ENCODE assay signal across 8 cellular contexts in the genomic region with DNA sequence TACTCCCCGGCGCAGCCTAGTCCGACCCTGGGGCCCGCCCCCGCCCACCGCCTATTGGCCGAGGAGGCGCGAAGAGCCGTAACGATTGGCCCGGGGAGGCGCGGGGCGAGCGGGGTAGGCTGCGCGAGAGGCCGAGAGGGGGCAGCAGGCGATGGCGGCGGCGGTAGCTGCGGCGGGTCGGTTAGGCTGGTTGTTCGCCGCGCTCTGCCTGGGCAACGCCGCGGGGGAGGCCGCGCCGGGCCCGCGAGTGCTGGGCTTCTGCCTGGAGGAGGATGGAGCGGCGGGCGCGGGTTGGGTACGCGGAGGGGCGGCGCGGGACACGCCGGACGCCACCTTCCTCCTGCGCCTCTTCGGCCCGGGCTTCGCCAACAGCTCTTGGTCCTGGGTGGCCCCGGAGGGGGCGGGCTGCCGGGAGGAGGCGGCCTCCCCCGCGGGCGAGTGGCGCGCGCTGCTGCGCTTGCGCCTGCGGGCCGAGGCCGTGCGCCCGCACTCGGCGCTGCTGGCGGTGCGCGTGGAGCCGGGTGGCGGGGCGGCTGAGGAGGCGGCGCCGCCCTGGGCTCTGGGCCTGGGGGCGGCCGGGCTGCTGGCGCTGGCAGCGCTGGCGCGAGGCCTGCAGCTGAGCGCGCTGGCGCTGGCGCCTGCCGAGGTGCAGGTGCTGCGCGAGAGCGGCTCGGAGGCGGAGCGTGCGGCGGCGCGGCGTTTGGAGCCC. TPM values are rescaled to one million over a fixed set of nuclear protein-coding genes. Genes with fewer than 3 reads are reported as not detected.
DNase-seq lines count a peak whose midpoint lies in the region; ATAC-seq and TF ChIP-seq lines count a peak whose summit lies in the region.

A gene (plus strand): TSS at position 142 of the 709 bp plus-strand sequence. CDS start 10 bp downstream, at position 152.

- H3K9me2 ChIP-seq in neural cell (ENCODE audit: insufficient read depth, low read length), result no peaks in the 10 kb centered on the region

- no peaks in the 10 kb centered on the region for H3F3A ChIP-seq in neural cell (ENCODE audit: insufficient read depth, low read length, poor library complexity, severe bottlenecking)

- in situ Hi-C loops in HAP-1 (cut with MboI; ENCODE audit: low sequenced_read_pairs), result no loop called here

- peak within 1 kb of the TSS; percentile 68 for H3K27ac ChIP-seq in neural cell (ENCODE audit: low read length)

- peak within 1 kb of the TSS in 1 of 2 donors; percentile 21 for H3K27ac Mint-ChIP-seq in stimulated activated naive CD8-positive, alpha-beta T cell treated with anti-CD3 and anti-CD28 coated beads, Interleukin-15, amount 100 ng/mL, for 72 hours

- H3K4me3 ChIP-seq in HAP-1 (peak within 1 kb of the TSS; percentile 48), fibroblast of the aortic adventitia (ENCODE audit: low read depth, low read length) (peak within 1 kb of the TSS; percentile 71), neural cell (ENCODE audit: low read length) (peak within 1 kb of the TSS; percentile 88)

- H3K36me3 ChIP-seq in HAP-1 (replicated peaks) (peaks cover 3% of the 10 kb centered on the region), neural cell (ENCODE audit: insufficient read depth, low read length) (no peaks in the 10 kb centered on the region)

- TF ChIP-seq RAD21 in neural cell (conservative IDR thresholded peaks at IDR 0.05), result peak; percentile 46

- H3K4me1 Mint-ChIP-seq in stimulated activated naive CD8-positive, alpha-beta T cell treated with anti-CD3 and anti-CD28 coated beads, Interleukin-15, amount 100 ng/mL, for 72 hours, result peaks cover 60% of the 10 kb centered on the region

- ATAC-seq in stimulated activated naive CD8-positive, alpha-beta T cell treated with anti-CD3 and anti-CD28 coated beads, Interleukin-15, amount 100 ng/mL, for 72 hours, result peak; percentile 95

- TF ChIP-seq CTCF in fibroblast of the aortic adventitia (IDR thresholded peaks at IDR 0.05; ENCODE audit: insufficient read depth, low read length) (peak; percentile 56), neural cell (IDR thresholded peaks at IDR 0.05; ENCODE audit: poor library complexity, severe bottlenecking) (peak; percentile 79)

- peak within 1 kb of the TSS; percentile 84 to 89 for H3K4me3 Mint-ChIP-seq in stimulated activated naive CD8-positive, alpha-beta T cell treated with anti-CD3 and anti-CD28 coated beads, Interleukin-15, amount 100 ng/mL, for 72 hours

- H3K9me3 ChIP-seq in HAP-1, result no peaks in the 10 kb centered on the region
- H3K9me3 ChIP-seq in neural cell (ENCODE audit: low read length), result no peaks in the 10 kb centered on the region

- peak; percentile 68 for DNase-seq in GF-D8 (lab: John Stamatoyannopoulos, UW)
- DNase-seq in HAP-1 (ENCODE audit: low spot score in 2 of 2), result peak; percentile 91 to 98
- peak; percentile 87 for DNase-seq in M059J (ENCODE audit: low read depth)
- DNase-seq in activated T-helper 9 cell treated with anti-CD3 and anti-CD28 coated beads, Interleukin-2, amount 50 U/mL, for 16 hours (ENCODE audit: low read depth), result peak; percentile 97
- DNase-seq in fibroblast of the aortic adventitia (ENCODE audit: low read depth), result peak; percentile 84
- DNase-seq in stimulated activated naive CD8-positive, alpha-beta T cell treated with anti-CD3 and anti-CD28 coated beads, Interleukin-15, amount 100 ng/mL, for 72 hours, result peak; percentile 96 to 97

- no peaks in the 10 kb centered on the region for H3K9me3 Mint-ChIP-seq in stimulated activated naive CD8-positive, alpha-beta T cell treated with anti-CD3 and anti-CD28 coated beads, Interleukin-15, amount 100 ng/mL, for 72 hours

- H3K79me2 ChIP-seq in neural cell (replicated peaks; ENCODE audit: insufficient read depth, low read length), result peaks cover 32% of the 10 kb centered on the region

- peak within 1 kb of the TSS; percentile 33 for H2AFZ ChIP-seq in neural cell (ENCODE audit: low read depth, low read length)

- TF ChIP-seq POLR2A in Raji (IDR thresholded peaks at IDR 0.05; ENCODE audit: insufficient read depth, low read depth, low read length), result peak; percentile 73

- no peaks in the 10 kb centered on the region for H3K27me3 Mint-ChIP-seq in stimulated activated naive CD8-positive, alpha-beta T cell treated with anti-CD3 and anti-CD28 coated beads, Interleukin-15, amount 100 ng/mL, for 72 hours

- no peak for TF ChIP-seq EP300 in neural cell (conservative IDR thresholded peaks at IDR 0.05; ENCODE audit: poor library complexity, severe bottlenecking)

- no peaks in the 10 kb centered on the region for H3K27me3 ChIP-seq in HAP-1 (ENCODE audit: low read depth)
- no peaks in the 10 kb centered on the region for H3K27me3 ChIP-seq in neural cell (ENCODE audit: insufficient read depth, low read depth, low read length)

- peak within 1 kb of the TSS; percentile 99 for H3K4me2 ChIP-seq in neural cell (ENCODE audit: low read length)

- no peaks in the 10 kb centered on the region for H4K20me1 ChIP-seq in neural cell (ENCODE audit: insufficient read depth)

- peak within 1 kb of the TSS; percentile 72 for H3K9ac ChIP-seq in neural cell (ENCODE audit: low read length)

- H3K4me1 ChIP-seq in HAP-1, result peaks cover 4% of the 10 kb centered on the region; the same call in 1 of the 2 replicates

TF ChIP-seq in neural cell, 6 proteins besides CTCF, POLR2A, EP300 and RAD21:
- peak; percentile 87 for TF ChIP-seq POLR2AphosphoS5 (IDR thresholded peaks at IDR 0.05)
- peak; percentile 62 for TF ChIP-seq SMC3 (conservative IDR thresholded peaks at IDR 0.05; ENCODE audit: poor library complexity)
- TF ChIP-seq EZH2 (IDR thresholded peaks at IDR 0.05; ENCODE audit: borderline replicate concordance, insufficient read depth, low read length, poor library complexity, severe bottlenecking), result no peak
- peak; percentile 43 for TF ChIP-seq TAF1 (IDR thresholded peaks at IDR 0.05; ENCODE audit: low read depth)
- TF ChIP-seq, protein P1, sequence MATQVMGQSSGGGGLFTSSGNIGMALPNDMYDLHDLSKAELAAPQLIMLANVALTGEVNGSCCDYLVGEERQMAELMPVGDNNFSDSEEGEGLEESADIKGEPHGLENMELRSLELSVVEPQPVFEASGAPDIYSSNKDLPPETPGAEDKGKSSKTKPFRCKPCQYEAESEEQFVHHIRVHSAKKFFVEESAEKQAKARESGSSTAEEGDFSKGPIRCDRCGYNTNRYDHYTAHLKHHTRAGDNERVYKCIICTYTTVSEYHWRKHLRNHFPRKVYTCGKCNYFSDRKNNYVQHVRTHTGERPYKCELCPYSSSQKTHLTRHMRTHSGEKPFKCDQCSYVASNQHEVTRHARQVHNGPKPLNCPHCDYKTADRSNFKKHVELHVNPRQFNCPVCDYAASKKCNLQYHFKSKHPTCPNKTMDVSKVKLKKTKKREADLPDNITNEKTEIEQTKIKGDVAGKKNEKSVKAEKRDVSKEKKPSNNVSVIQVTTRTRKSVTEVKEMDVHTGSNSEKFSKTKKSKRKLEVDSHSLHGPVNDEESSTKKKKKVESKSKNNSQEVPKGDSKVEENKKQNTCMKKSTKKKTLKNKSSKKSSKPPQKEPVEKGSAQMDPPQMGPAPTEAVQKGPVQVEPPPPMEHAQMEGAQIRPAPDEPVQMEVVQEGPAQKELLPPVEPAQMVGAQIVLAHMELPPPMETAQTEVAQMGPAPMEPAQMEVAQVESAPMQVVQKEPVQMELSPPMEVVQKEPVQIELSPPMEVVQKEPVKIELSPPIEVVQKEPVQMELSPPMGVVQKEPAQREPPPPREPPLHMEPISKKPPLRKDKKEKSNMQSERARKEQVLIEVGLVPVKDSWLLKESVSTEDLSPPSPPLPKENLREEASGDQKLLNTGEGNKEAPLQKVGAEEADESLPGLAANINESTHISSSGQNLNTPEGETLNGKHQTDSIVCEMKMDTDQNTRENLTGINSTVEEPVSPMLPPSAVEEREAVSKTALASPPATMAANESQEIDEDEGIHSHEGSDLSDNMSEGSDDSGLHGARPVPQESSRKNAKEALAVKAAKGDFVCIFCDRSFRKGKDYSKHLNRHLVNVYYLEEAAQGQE (IDR thresholded peaks at IDR 0.05; ENCODE audit: borderline replicate concordance), result peak; percentile 41

RNA-seq across cellular contexts. Expression of the gene that starts here (rescaled TPM):
- 5.9 and 6.1 TPM in 2 replicates for total RNA-seq in M059J (2014; rRNA removed; shearing (Covaris generic))
- 2.2 and 6.9 TPM in 2 replicates for total RNA-seq in fibroblast of the aortic adventitia (ENCODE audit: low replicate concordance)
- 9.5 and 9.6 TPM in 2 replicates for polyA plus RNA-seq in neural cell
- polyA minus RNA-seq in neural cell, result 15.7 and 19.2 TPM in 2 replicates

Comparison
In these comparisons a context has a peak if more than half of its experiments do, and no peak if none do; other contexts are left out.
1. Peak in every context shown above with its lines: DNase-seq, ATAC-seq, H3K4me3 ChIP-seq and H3K27ac ChIP-seq.